Comparison of ENCODE assay signal across 14 cellular contexts in the genomic region with DNA sequence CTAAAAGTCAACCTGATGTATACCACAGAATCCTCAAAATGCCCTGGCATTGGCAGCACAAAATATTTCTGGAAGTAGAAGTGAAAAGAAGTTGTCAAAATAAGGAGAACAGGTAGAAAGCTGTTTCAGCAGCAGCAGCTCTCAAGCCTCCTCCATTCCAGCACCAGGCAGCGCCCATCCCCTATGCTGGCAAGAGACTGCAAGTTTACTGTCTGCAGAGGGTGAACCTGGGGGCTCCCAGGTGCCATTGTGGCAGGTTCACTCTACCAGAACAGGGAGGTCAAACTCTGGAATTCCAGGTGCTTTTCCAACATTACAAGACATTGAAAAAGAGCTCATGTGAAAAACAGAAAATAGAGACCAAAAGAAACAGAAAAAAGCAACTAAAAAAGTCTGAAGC.
"Had no signal": no experiment of that assay in that cellular context is flagged by ENCODE, and none has a peak within 500 bp of the region (broad histone marks: within the 10 kb centered on the region; RNA-seq: fewer than 3 reads in every experiment).

No MANE protein-coding gene starts in this region.

- H3K4me3 ChIP-seq: coronary artery, left lung, lung, right lobe of liver, uterus had no signal

- ATAC-seq: naive thymus-derived CD4-positive, alpha-beta T cell had no signal

- H3K27me3 ChIP-seq: left lung, right lobe of liver, uterus had no signal

- H3K4me1 ChIP-seq: right lobe of liver, uterus had no signal

- H3K4me1 Mint-ChIP-seq: naive thymus-derived CD4-positive, alpha-beta T cell had no signal

- H3K27ac Mint-ChIP-seq: naive thymus-derived CD4-positive, alpha-beta T cell; nephron progenitor cell; type B pancreatic cell had no signal

- H3K36me3 ChIP-seq: left lung, right lobe of liver, uterus had no signal

- H3K27ac ChIP-seq: left lung, right lobe of liver had no signal

- H3K4me3 Mint-ChIP-seq: naive thymus-derived CD4-positive, alpha-beta T cell; nephron progenitor cell; type B pancreatic cell had no signal

- H3K9me3 Mint-ChIP-seq: nephron progenitor cell, type B pancreatic cell had no signal

- DNase-seq: central memory CD4-positive, alpha-beta T cell; effector CD8-positive, alpha-beta T cell; islet precursor cell; mesendoderm; naive thymus-derived CD4-positive, alpha-beta T cell; nephron progenitor cell; stimulated activated CD4-positive, alpha-beta T cell treated with anti-CD3 and anti-CD28 coated beads, Interleukin-2, amount 100 ng/mL, for 48 hours; stimulated activated naive CD4-positive, alpha-beta T cell treated with Interleukin-2 at 50 U/mL for 16 hours had no signal

- H3K36me3 Mint-ChIP-seq: type B pancreatic cell had no signal

- H3K9me3 ChIP-seq: left lung, right lobe of liver, uterus had no signal
